In the genomic region with DNA sequence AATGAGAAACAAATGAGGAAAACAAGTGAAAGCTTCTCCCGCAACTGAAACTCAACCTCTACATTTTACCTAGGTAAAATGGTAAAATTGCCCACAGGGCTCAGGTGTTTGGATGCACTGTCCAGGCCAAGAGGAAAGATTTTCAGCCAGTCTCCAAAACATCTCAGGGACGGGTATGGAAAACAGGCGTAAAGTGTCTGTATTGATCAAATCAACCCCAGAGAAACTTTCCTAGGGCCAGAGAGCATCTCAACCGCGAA, we compare ENCODE assay signal across 8 cellular contexts. TPM values are rescaled to one million over a fixed set of nuclear protein-coding genes. Genes with fewer than 3 reads are reported as not detected.
DNase-seq lines count a peak whose midpoint lies in the region; ATAC-seq and TF ChIP-seq lines count a peak whose summit lies in the region.

No MANE protein-coding gene starts in this region.

- ATAC-seq in GM21529 (IDR thresholded peaks at IDR 0.05; ENCODE audit: unreplicated experiment) (no peak), HG02973 (IDR thresholded peaks at IDR 0.05; ENCODE audit: unreplicated experiment) (no peak)

- no peak for DNase-seq in A673 (ENCODE audit: low spot score)
- no peak for DNase-seq in HFFc6
- DNase-seq in brain microvascular endothelial cell: no peak
- no peak for DNase-seq in GM13976 (ENCODE audit: low spot score)
- DNase-seq in NCI-H2029 treated with DMSO at 0.1 percent for 48 hours (lab: John Stamatoyannopoulos, UW): no peak

- H3K36me3 Mint-ChIP-seq in HFFc6 (ENCODE audit: low read depth): peaks cover 11% of the 10 kb centered on the region; the same call in 1 of the 2 replicates

- peak overlapping the region; percentile 90 for H3K4me3 ChIP-seq in A673 (ENCODE audit: low read depth, low read length, poor library complexity, severe bottlenecking)
- peak overlapping the region; percentile 95 for H3K4me3 ChIP-seq in brain microvascular endothelial cell (ENCODE audit: low read depth, low read length)
- peak overlapping the region; percentile 43 for H3K4me3 ChIP-seq in mucosa of stomach (ENCODE audit: low read length)

- CTCF ChIA-PET in A673 (lab: Charles Lee): no interaction called here

- peak overlapping the region; percentile 98 for H3K27ac ChIP-seq in A673 (ENCODE audit: low read depth, low read length, poor library complexity, severe bottlenecking)
- peak overlapping the region; percentile 44 for H3K27ac ChIP-seq in brain microvascular endothelial cell

- POLR2A ChIA-PET in A673 (lab: Charles Lee; ENCODE audit: low non-redundant PET): interaction anchor here (0.6 kb wide), 1 partner anchor 38 kb away, joined by 8 read pairs; no protein-coding TSS in a partner anchor

- H3K4me1 ChIP-seq in A673 (ENCODE audit: insufficient read depth, low read length, poor library complexity, severe bottlenecking): peaks cover 11% of the 10 kb centered on the region
- H3K4me1 ChIP-seq in mucosa of stomach (ENCODE audit: control insufficient read depth, insufficient read depth, low read length): peaks cover 16% of the 10 kb centered on the region

- no peak for TF ChIP-seq CTCF in A673 (conservative IDR thresholded peaks at IDR 0.05; ENCODE audit: low read depth, low read length)
- no peak for TF ChIP-seq CTCF in HFFc6 (IDR thresholded peaks at IDR 0.05)
- no peak for TF ChIP-seq CTCF in brain microvascular endothelial cell (IDR thresholded peaks at IDR 0.05; ENCODE audit: low read depth, low read length, missing control alignments)
- TF ChIP-seq CTCF in GM13976 (IDR thresholded peaks at IDR 0.05; ENCODE audit: borderline replicate concordance, control extremely low read depth, extremely low read depth, insufficient read depth, missing control alignments): no peak

- H3K9me3 ChIP-seq in A673 (ENCODE audit: low read depth, low read length, poor library complexity, severe bottlenecking) (no peaks in the 10 kb centered on the region), mucosa of stomach (ENCODE audit: control insufficient read depth, low read length) (no peaks in the 10 kb centered on the region)

- intact Hi-C loops in A673 (cut with micrococcal nuclease; ENCODE audit: unreplicated experiment): loop anchor here (5.0 kb wide), 1 partner anchor 180 kb away; a partner anchor contains a TSS

- H3K27me3 Mint-ChIP-seq in HFFc6 (ENCODE audit: insufficient read depth): peaks cover 1% of the 10 kb centered on the region; the same call in 1 of the 2 replicates

- no TSS peak for BruUV-seq in A673 (replicated peaks; lab: Mats Ljungman, UMichigan)

- H3K9me3 Mint-ChIP-seq in HFFc6: no peaks in the 10 kb centered on the region

- H3K36me3 ChIP-seq in A673 (ENCODE audit: insufficient read depth, low read length, poor library complexity, severe bottlenecking) (peaks cover 16% of the 10 kb centered on the region), brain microvascular endothelial cell (replicated peaks) (no peaks in the 10 kb centered on the region), mucosa of stomach (ENCODE audit: control insufficient read depth, insufficient read depth, low read length) (no peaks in the 10 kb centered on the region)

- in situ Hi-C loops in brain microvascular endothelial cell (cut with HindIII; ENCODE audit: low pct_ligation_motif_present, low sequenced_read_pairs) (no loop called here), GM13976 (cut with MboI; ENCODE audit: low sequenced_read_pairs, unreplicated experiment) (no loop called here)

- peak overlapping the region; percentile 99 for H3K4me3 Mint-ChIP-seq in HFFc6

- H3K27me3 ChIP-seq in A673 (replicated peaks; ENCODE audit: insufficient read depth, low read depth, low read length, poor library complexity) (no peaks in the 10 kb centered on the region), brain microvascular endothelial cell (replicated peaks) (no peaks in the 10 kb centered on the region), mucosa of stomach (ENCODE audit: control insufficient read depth, insufficient read depth, low read length) (no peaks in the 10 kb centered on the region)

- H3K27ac Mint-ChIP-seq in HFFc6: peak overlapping the region; percentile 98

- H3K4me1 Mint-ChIP-seq in HFFc6 (ENCODE audit: low read depth): peaks cover 22% of the 10 kb centered on the region

- peak overlapping the region; percentile 81 for H3K9ac ChIP-seq in mucosa of stomach (ENCODE audit: low read length)

RNA-seq across cellular contexts. Expression of a gene that starts 0.4 kb away (rescaled TPM):
- total RNA-seq in A673 (2021): 109 and 115 TPM in 2 replicates
- total RNA-seq in HFFc6 (2021; fragmentation: NEBNext Ultra II Directional; extraction: Animal tissue kit (Norgen Biotek cat#: 25700)): 10 to 100 TPM; 40.3 to 65.1 (median 61.3) TPM

RNA-seq across cellular contexts. Expression of a gene that starts 27.9 kb away (rescaled TPM):
- 17.7 and 19.2 TPM in 2 replicates for total RNA-seq in A673 (2021)
- 10 to 100 TPM; 16.8 to 20.9 (median 19.4) TPM for total RNA-seq in HFFc6 (2021; fragmentation: NEBNext Ultra II Directional; extraction: Animal tissue kit (Norgen Biotek cat#: 25700))

Comparison
In these comparisons a context has a peak if more than half of its experiments do, and no peak if none do; other contexts are left out.
1. H3K4me3 ChIP-seq: peak in every context shown above with its lines; median percentile 95 in brain microvascular endothelial cell; 90 in A673; 43 in mucosa of stomach.